1 cellular context compared by ENCODE assay signal in the genomic region with DNA sequence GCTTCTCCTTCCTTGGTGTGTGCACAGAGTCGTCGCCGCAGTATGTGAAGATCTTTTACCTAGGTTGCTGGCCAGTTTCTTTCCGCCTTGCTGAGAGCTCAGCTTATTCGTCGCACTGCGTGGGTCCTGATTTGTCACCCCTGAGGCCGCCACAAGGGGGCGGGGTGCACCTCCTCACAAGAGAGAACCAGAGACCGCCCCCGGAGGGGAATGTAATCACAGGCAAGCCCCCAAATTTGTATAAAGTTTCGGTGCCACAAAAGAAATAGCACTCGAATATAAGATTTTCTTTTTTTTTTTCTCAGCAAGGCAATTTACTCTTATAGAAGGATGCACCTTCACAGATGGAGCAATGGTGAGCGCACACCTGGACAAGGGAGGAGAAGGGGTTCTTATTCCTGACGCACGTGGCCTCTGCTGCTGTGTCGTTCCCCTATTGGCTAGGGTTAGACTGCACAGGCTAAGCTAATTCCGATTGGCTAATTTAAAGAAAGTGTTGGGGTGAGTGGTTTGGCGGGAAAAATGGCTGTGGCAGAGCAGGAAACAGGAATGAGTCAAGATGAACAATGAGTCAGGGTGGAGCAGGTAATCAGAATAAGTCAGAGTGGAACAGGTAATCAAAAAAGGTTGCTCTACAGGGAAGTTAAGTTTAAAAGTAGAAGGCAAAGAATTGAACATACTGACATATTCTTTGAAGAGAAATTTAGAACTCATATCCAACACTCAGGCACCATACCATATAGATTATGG.
TF ChIP-seq lines count a peak whose summit lies in the region.

No MANE protein-coding gene starts in this region.

TF ChIP-seq in GM12878, 131 proteins besides CTCF, POLR2A, EP300 and RAD21:
- TF ChIP-seq NBN (IDR thresholded peaks at IDR 0.05), result no peak
- no peak for TF ChIP-seq STAT3 (IDR thresholded peaks at IDR 0.05; ENCODE audit: low read depth, low read length)
- TF ChIP-seq KLF5 (IDR thresholded peaks at IDR 0.05; ENCODE audit: partially characterized antibody), result peak; percentile 74
- TF ChIP-seq YY1 (IDR thresholded peaks at IDR 0.05; ENCODE audit: low read depth, low read length), result 0 out of 2 replicates have a peak, but pooled peaks have one; percentile 3
- no peak for TF ChIP-seq ZNF217 (IDR thresholded peaks at IDR 0.05)
- TF ChIP-seq MEF2A (IDR thresholded peaks at IDR 0.05; ENCODE audit: insufficient read depth, low read depth, low read length), result no peak
- TF ChIP-seq ZSCAN29 (IDR thresholded peaks at IDR 0.05), result no peak
- no peak for TF ChIP-seq MXI1 (IDR thresholded peaks at IDR 0.05; ENCODE audit: low read depth, low read length)
- no peak for TF ChIP-seq CEBPB (IDR thresholded peaks at IDR 0.05; ENCODE audit: borderline replicate concordance in 1 of 2, low read depth in 2 of 2, low read length in 2 of 2)
- no peak for TF ChIP-seq MTA2 (IDR thresholded peaks at IDR 0.05; ENCODE audit: low read depth)
- TF ChIP-seq, protein P1, sequence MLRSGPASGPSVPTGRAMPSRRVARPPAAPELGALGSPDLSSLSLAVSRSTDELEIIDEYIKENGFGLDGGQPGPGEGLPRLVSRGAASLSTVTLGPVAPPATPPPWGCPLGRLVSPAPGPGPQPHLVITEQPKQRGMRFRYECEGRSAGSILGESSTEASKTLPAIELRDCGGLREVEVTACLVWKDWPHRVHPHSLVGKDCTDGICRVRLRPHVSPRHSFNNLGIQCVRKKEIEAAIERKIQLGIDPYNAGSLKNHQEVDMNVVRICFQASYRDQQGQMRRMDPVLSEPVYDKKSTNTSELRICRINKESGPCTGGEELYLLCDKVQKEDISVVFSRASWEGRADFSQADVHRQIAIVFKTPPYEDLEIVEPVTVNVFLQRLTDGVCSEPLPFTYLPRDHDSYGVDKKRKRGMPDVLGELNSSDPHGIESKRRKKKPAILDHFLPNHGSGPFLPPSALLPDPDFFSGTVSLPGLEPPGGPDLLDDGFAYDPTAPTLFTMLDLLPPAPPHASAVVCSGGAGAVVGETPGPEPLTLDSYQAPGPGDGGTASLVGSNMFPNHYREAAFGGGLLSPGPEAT (IDR thresholded peaks at IDR 0.05; ENCODE audit: low read depth), result peak; percentile 21; the same call in 1 of the 2 replicates
- no peak for TF ChIP-seq TCF3 (IDR thresholded peaks at IDR 0.05; ENCODE audit: borderline replicate concordance, insufficient read depth, low read depth, low read length)
- TF ChIP-seq TARDBP (IDR thresholded peaks at IDR 0.05; ENCODE audit: borderline replicate concordance), result no peak
- TF ChIP-seq IKZF2 (IDR thresholded peaks at IDR 0.05), result no peak
- TF ChIP-seq TBL1XR1 (IDR thresholded peaks at IDR 0.05; ENCODE audit: low read depth, low read length), result no peak
- TF ChIP-seq CBX5 (IDR thresholded peaks at IDR 0.05; ENCODE audit: low read depth), result peak; percentile 97
- TF ChIP-seq NFIC (IDR thresholded peaks at IDR 0.05; ENCODE audit: low read depth, low read length), result no peak
- TF ChIP-seq, protein P2, sequence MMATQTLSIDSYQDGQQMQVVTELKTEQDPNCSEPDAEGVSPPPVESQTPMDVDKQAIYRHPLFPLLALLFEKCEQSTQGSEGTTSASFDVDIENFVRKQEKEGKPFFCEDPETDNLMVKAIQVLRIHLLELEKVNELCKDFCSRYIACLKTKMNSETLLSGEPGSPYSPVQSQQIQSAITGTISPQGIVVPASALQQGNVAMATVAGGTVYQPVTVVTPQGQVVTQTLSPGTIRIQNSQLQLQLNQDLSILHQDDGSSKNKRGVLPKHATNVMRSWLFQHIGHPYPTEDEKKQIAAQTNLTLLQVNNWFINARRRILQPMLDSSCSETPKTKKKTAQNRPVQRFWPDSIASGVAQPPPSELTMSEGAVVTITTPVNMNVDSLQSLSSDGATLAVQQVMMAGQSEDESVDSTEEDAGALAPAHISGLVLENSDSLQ (IDR thresholded peaks at IDR 0.05), result no peak
TF ChIP-seq in GM12878: peak in this region for 4.
